ENCODE assay signal across 1 cellular context in the genomic region with DNA sequence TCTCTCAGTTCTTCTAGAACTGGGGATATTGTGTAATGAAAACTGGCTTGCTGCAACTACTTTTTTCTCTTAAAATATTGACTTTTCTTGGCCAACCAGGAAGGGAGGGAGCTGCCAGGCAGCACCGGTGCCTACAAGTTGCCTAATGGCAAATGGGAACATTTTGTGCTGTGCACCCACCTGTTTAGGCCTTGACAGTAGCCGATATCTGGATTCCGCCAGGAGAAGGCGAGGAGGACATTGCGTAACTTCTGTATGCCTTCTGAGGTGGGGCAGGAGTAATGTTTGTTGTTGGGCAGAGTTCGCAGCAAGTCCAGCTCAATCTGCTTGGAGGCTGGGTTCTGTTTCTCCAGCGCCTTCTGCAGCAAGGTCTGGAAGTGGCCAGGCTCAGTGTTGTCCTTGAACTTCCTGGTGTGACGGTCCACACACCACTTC.
TF ChIP-seq lines count a peak whose summit lies in the region.

No MANE protein-coding gene starts in this region.

TF ChIP-seq in HepG2, 621 proteins besides CTCF, POLR2A, EP300 and RAD21 (continued from another document and continues in another):
- TF ChIP-seq, protein P1, sequence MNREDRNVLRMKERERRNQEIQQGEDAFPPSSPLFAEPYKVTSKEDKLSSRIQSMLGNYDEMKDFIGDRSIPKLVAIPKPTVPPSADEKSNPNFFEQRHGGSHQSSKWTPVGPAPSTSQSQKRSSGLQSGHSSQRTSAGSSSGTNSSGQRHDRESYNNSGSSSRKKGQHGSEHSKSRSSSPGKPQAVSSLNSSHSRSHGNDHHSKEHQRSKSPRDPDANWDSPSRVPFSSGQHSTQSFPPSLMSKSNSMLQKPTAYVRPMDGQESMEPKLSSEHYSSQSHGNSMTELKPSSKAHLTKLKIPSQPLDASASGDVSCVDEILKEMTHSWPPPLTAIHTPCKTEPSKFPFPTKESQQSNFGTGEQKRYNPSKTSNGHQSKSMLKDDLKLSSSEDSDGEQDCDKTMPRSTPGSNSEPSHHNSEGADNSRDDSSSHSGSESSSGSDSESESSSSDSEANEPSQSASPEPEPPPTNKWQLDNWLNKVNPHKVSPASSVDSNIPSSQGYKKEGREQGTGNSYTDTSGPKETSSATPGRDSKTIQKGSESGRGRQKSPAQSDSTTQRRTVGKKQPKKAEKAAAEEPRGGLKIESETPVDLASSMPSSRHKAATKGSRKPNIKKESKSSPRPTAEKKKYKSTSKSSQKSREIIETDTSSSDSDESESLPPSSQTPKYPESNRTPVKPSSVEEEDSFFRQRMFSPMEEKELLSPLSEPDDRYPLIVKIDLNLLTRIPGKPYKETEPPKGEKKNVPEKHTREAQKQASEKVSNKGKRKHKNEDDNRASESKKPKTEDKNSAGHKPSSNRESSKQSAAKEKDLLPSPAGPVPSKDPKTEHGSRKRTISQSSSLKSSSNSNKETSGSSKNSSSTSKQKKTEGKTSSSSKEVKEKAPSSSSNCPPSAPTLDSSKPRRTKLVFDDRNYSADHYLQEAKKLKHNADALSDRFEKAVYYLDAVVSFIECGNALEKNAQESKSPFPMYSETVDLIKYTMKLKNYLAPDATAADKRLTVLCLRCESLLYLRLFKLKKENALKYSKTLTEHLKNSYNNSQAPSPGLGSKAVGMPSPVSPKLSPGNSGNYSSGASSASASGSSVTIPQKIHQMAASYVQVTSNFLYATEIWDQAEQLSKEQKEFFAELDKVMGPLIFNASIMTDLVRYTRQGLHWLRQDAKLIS (CRISPR knock-in tag; IDR thresholded peaks at IDR 0.05): no peak
- TF ChIP-seq MIER3 (CRISPR knock-in tag; IDR thresholded peaks at IDR 0.05; ENCODE audit: borderline replicate concordance): no peak
- TF ChIP-seq ARNT (IDR thresholded peaks at IDR 0.05): no peak
- TF ChIP-seq, protein P2, sequence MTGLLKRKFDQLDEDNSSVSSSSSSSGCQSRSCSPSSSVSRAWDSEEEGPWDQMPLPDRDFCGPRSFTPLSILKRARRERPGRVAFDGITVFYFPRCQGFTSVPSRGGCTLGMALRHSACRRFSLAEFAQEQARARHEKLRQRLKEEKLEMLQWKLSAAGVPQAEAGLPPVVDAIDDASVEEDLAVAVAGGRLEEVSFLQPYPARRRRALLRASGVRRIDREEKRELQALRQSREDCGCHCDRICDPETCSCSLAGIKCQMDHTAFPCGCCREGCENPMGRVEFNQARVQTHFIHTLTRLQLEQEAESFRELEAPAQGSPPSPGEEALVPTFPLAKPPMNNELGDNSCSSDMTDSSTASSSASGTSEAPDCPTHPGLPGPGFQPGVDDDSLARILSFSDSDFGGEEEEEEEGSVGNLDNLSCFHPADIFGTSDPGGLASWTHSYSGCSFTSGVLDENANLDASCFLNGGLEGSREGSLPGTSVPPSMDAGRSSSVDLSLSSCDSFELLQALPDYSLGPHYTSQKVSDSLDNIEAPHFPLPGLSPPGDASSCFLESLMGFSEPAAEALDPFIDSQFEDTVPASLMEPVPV (CRISPR knock-in tag; IDR thresholded peaks at IDR 0.05): peak; percentile 61; the same call in 1 of the 2 replicates
- no peak for TF ChIP-seq ZBTB42 (CRISPR knock-in tag; IDR thresholded peaks at IDR 0.05)
- no peak for TF ChIP-seq MYNN (CRISPR knock-in tag; IDR thresholded peaks at IDR 0.05; ENCODE audit: low read depth)
- TF ChIP-seq SAFB2 (CRISPR knock-in tag; IDR thresholded peaks at IDR 0.05; ENCODE audit: borderline replicate concordance, low read depth): no peak
- no peak for TF ChIP-seq ZNF746 (CRISPR knock-in tag; IDR thresholded peaks at IDR 0.05)
- TF ChIP-seq TOE1 (CRISPR knock-in tag; IDR thresholded peaks at IDR 0.05): no peak
- no peak for TF ChIP-seq POLR2AphosphoS5 (IDR thresholded peaks at IDR 0.05; ENCODE audit: low read depth, low read length)
- TF ChIP-seq, protein P3, sequence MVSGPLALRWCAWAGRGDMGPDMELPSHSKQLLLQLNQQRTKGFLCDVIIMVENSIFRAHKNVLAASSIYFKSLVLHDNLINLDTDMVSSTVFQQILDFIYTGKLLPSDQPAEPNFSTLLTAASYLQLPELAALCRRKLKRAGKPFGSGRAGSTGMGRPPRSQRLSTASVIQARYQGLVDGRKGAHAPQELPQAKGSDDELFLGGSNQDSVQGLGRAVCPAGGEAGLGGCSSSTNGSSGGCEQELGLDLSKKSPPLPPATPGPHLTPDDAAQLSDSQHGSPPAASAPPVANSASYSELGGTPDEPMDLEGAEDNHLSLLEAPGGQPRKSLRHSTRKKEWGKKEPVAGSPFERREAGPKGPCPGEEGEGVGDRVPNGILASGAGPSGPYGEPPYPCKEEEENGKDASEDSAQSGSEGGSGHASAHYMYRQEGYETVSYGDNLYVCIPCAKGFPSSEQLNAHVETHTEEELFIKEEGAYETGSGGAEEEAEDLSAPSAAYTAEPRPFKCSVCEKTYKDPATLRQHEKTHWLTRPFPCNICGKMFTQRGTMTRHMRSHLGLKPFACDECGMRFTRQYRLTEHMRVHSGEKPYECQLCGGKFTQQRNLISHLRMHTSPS (CRISPR knock-in tag; IDR thresholded peaks at IDR 0.05; ENCODE audit: low read depth): 0 out of 2 replicates have a peak, but pooled peaks have one; percentile 30
- TF ChIP-seq, protein P4, sequence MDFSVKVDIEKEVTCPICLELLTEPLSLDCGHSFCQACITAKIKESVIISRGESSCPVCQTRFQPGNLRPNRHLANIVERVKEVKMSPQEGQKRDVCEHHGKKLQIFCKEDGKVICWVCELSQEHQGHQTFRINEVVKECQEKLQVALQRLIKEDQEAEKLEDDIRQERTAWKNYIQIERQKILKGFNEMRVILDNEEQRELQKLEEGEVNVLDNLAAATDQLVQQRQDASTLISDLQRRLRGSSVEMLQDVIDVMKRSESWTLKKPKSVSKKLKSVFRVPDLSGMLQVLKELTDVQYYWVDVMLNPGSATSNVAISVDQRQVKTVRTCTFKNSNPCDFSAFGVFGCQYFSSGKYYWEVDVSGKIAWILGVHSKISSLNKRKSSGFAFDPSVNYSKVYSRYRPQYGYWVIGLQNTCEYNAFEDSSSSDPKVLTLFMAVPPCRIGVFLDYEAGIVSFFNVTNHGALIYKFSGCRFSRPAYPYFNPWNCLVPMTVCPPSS (IDR thresholded peaks at IDR 0.05): no peak
- TF ChIP-seq, protein P5, sequence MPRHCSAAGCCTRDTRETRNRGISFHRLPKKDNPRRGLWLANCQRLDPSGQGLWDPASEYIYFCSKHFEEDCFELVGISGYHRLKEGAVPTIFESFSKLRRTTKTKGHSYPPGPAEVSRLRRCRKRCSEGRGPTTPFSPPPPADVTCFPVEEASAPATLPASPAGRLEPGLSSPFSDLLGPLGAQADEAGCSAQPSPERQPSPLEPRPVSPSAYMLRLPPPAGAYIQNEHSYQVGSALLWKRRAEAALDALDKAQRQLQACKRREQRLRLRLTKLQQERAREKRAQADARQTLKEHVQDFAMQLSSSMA (CRISPR knock-in tag; IDR thresholded peaks at IDR 0.05): no peak
- TF ChIP-seq MTA3 (CRISPR knock-in tag; IDR thresholded peaks at IDR 0.05): no peak
- peak; percentile 82 for TF ChIP-seq HNF4A (CRISPR knock-in tag; IDR thresholded peaks at IDR 0.05)
- no peak for TF ChIP-seq PCBP2 (optimal IDR thresholded peaks at IDR 0.05; ENCODE audit: low read depth, low read length, poor library complexity, severe bottlenecking)
- TF ChIP-seq, protein P6, sequence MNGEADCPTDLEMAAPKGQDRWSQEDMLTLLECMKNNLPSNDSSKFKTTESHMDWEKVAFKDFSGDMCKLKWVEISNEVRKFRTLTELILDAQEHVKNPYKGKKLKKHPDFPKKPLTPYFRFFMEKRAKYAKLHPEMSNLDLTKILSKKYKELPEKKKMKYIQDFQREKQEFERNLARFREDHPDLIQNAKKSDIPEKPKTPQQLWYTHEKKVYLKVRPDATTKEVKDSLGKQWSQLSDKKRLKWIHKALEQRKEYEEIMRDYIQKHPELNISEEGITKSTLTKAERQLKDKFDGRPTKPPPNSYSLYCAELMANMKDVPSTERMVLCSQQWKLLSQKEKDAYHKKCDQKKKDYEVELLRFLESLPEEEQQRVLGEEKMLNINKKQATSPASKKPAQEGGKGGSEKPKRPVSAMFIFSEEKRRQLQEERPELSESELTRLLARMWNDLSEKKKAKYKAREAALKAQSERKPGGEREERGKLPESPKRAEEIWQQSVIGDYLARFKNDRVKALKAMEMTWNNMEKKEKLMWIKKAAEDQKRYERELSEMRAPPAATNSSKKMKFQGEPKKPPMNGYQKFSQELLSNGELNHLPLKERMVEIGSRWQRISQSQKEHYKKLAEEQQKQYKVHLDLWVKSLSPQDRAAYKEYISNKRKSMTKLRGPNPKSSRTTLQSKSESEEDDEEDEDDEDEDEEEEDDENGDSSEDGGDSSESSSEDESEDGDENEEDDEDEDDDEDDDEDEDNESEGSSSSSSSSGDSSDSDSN (CRISPR knock-in tag; IDR thresholded peaks at IDR 0.05): 0 out of 2 replicates have a peak, but pooled peaks have one; percentile 39
- 0 out of 2 replicates have a peak, but pooled peaks have one; percentile 11 for TF ChIP-seq CREM (IDR thresholded peaks at IDR 0.05)
- no peak for TF ChIP-seq CREM (CRISPR knock-in tag; IDR thresholded peaks at IDR 0.05)
- no peak for TF ChIP-seq ZNF724P (CRISPR knock-in tag; IDR thresholded peaks at IDR 0.05; ENCODE audit: borderline replicate concordance)
- no peak for TF ChIP-seq ZNF747 (CRISPR knock-in tag; IDR thresholded peaks at IDR 0.05; ENCODE audit: borderline replicate concordance)
- TF ChIP-seq ZNF460 (CRISPR knock-in tag; IDR thresholded peaks at IDR 0.05; ENCODE audit: borderline replicate concordance): no peak
- TF ChIP-seq, protein P7, sequence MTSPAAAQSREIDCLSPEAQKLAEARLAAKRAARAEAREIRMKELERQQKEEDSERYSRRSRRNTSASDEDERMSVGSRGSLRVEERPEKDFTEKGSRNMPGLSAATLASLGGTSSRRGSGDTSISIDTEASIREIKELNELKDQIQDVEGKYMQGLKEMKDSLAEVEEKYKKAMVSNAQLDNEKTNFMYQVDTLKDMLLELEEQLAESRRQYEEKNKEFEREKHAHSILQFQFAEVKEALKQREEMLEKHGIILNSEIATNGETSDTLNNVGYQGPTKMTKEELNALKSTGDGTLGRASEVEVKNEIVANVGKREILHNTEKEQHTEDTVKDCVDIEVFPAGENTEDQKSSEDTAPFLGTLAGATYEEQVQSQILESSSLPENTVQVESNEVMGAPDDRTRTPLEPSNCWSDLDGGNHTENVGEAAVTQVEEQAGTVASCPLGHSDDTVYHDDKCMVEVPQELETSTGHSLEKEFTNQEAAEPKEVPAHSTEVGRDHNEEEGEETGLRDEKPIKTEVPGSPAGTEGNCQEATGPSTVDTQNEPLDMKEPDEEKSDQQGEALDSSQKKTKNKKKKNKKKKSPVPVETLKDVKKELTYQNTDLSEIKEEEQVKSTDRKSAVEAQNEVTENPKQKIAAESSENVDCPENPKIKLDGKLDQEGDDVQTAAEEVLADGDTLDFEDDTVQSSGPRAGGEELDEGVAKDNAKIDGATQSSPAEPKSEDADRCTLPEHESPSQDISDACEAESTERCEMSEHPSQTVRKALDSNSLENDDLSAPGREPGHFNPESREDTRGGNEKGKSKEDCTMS (CRISPR knock-in tag; conservative IDR thresholded peaks at IDR 0.05): no peak
- no peak for TF ChIP-seq SOX13 (IDR thresholded peaks at IDR 0.05)
- TF ChIP-seq SOX13 (CRISPR knock-in tag; conservative IDR thresholded peaks at IDR 0.05 in 1 of 2, IDR thresholded peaks at IDR 0.05 in 1 of 2): peak in 1 of 2 experiments; percentile 59; a peak in 1 of 4 replicates
- TF ChIP-seq MLLT10 (CRISPR knock-in tag; IDR thresholded peaks at IDR 0.05): no peak
- TF ChIP-seq ZNF616 (CRISPR knock-in tag; IDR thresholded peaks at IDR 0.05; ENCODE audit: low read depth): no peak
- TF ChIP-seq, protein P8, sequence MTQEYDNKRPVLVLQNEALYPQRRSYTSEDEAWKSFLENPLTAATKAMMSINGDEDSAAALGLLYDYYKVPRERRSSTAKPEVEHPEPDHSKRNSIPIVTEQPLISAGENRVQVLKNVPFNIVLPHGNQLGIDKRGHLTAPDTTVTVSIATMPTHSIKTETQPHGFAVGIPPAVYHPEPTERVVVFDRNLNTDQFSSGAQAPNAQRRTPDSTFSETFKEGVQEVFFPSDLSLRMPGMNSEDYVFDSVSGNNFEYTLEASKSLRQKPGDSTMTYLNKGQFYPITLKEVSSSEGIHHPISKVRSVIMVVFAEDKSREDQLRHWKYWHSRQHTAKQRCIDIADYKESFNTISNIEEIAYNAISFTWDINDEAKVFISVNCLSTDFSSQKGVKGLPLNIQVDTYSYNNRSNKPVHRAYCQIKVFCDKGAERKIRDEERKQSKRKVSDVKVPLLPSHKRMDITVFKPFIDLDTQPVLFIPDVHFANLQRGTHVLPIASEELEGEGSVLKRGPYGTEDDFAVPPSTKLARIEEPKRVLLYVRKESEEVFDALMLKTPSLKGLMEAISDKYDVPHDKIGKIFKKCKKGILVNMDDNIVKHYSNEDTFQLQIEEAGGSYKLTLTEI (CRISPR knock-in tag; conservative IDR thresholded peaks at IDR 0.05): no peak
- TF ChIP-seq SALL2 (CRISPR knock-in tag; IDR thresholded peaks at IDR 0.05): no peak
- no peak for TF ChIP-seq CHD4 (IDR thresholded peaks at IDR 0.05; ENCODE audit: borderline replicate concordance, low read length)
- TF ChIP-seq STAG1 (CRISPR knock-in tag; IDR thresholded peaks at IDR 0.05): peak; percentile 24; the same call in 1 of the 2 replicates
- TF ChIP-seq ZNF264 (CRISPR knock-in tag; IDR thresholded peaks at IDR 0.05): peak; percentile 84; the same call in 1 of the 2 replicates
- TF ChIP-seq, protein P9, sequence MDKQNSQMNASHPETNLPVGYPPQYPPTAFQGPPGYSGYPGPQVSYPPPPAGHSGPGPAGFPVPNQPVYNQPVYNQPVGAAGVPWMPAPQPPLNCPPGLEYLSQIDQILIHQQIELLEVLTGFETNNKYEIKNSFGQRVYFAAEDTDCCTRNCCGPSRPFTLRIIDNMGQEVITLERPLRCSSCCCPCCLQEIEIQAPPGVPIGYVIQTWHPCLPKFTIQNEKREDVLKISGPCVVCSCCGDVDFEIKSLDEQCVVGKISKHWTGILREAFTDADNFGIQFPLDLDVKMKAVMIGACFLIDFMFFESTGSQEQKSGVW (CRISPR knock-in tag; IDR thresholded peaks at IDR 0.05; ENCODE audit: borderline replicate concordance): no peak
- TF ChIP-seq ZNF124 (CRISPR knock-in tag; IDR thresholded peaks at IDR 0.05): 0 out of 2 replicates have a peak, but pooled peaks have one; percentile 41
- no peak for TF ChIP-seq ZNF260 (CRISPR knock-in tag; IDR thresholded peaks at IDR 0.05; ENCODE audit: borderline replicate concordance, low read depth)
- 0 out of 2 replicates have a peak, but pooled peaks have one; percentile 23 for TF ChIP-seq ZNF350 (CRISPR knock-in tag; IDR thresholded peaks at IDR 0.05; ENCODE audit: borderline replicate concordance, low read depth)
- TF ChIP-seq ZNF674 (CRISPR knock-in tag; IDR thresholded peaks at IDR 0.05; ENCODE audit: low read depth): no peak
- TF ChIP-seq ZNF878 (CRISPR knock-in tag; IDR thresholded peaks at IDR 0.05): no peak
- no peak for TF ChIP-seq MEF2D (CRISPR knock-in tag; IDR thresholded peaks at IDR 0.05)
- no peak for TF ChIP-seq RFX1 (IDR thresholded peaks at IDR 0.05)
- no peak for TF ChIP-seq ARNTL (CRISPR knock-in tag; IDR thresholded peaks at IDR 0.05)
- TF ChIP-seq ZZZ3 (CRISPR knock-in tag; IDR thresholded peaks at IDR 0.05; ENCODE audit: borderline replicate concordance): no peak
- no peak for TF ChIP-seq ZNF230 (CRISPR knock-in tag; IDR thresholded peaks at IDR 0.05)
- TF ChIP-seq, protein P10, sequence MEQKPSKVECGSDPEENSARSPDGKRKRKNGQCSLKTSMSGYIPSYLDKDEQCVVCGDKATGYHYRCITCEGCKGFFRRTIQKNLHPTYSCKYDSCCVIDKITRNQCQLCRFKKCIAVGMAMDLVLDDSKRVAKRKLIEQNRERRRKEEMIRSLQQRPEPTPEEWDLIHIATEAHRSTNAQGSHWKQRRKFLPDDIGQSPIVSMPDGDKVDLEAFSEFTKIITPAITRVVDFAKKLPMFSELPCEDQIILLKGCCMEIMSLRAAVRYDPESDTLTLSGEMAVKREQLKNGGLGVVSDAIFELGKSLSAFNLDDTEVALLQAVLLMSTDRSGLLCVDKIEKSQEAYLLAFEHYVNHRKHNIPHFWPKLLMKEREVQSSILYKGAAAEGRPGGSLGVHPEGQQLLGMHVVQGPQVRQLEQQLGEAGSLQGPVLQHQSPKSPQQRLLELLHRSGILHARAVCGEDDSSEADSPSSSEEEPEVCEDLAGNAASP (CRISPR knock-in tag; IDR thresholded peaks at IDR 0.05; ENCODE audit: borderline replicate concordance): no peak; the same call in 1 of the 2 replicates
